ENCODE assay signal across 17 cellular contexts in genomic region chr2:74966893-74967292, GRCh38. TPM values are rescaled to one million over a fixed set of nuclear protein-coding genes. Genes with fewer than 3 reads are reported as not detected.
DNase-seq lines count a peak whose midpoint lies in the region; ATAC-seq, FAIRE-seq and TF ChIP-seq lines count a peak whose summit lies in the region.
"Had no signal": no experiment of that assay in that cellular context is flagged by ENCODE, and none has a peak within 500 bp of the region (broad histone marks: within the 10 kb centered on the region; RNA-seq: fewer than 3 reads in every experiment).

No MANE protein-coding gene starts in this region.

- no peak for ATAC-seq in activated CD8-positive, alpha-beta T cell treated with anti-CD3 and anti-CD28 coated beads for 36 hours
- ATAC-seq in activated CD8-positive, alpha-beta T cell treated with anti-CD3 and anti-CD28 coated beads, Interleukin-2, amount 10 ng/mL, durations not matched to agents 7 days and 5 days = no peak
- no peak for ATAC-seq in CD4-positive, CD25-positive, alpha-beta regulatory T cell (ENCODE audit: low read depth in 2 of 2)
- ATAC-seq in GM18519 (IDR thresholded peaks at IDR 0.05; ENCODE audit: low FRiP score, unreplicated experiment) = no peak
- ATAC-seq in SK-N-SH treated with all-trans-retinoic acid at 6 μM for 48 hours = no peak
- ATAC-seq: GM23338 had no signal

- no peaks in the 10 kb centered on the region for H3K27me3 ChIP-seq in CD4-positive, CD25-positive, alpha-beta regulatory T cell (ENCODE audit: control insufficient read depth, insufficient read depth, low read length)

- H3K36me3 Mint-ChIP-seq in activated CD8-positive, alpha-beta T cell treated with anti-CD3 and anti-CD28 coated beads for 36 hours (ENCODE audit: low read depth) = peaks cover 60% of the 10 kb centered on the region
- peaks cover 53% of the 10 kb centered on the region for H3K36me3 Mint-ChIP-seq in activated CD8-positive, alpha-beta T cell treated with anti-CD3 and anti-CD28 coated beads, Interleukin-2, amount 10 ng/mL, durations not matched to agents 7 days and 5 days (ENCODE audit: low read depth)
- H3K36me3 Mint-ChIP-seq in CD4-positive, CD25-positive, alpha-beta regulatory T cell = peaks cover 54% of the 10 kb centered on the region

- H3K27ac Mint-ChIP-seq in activated CD8-positive, alpha-beta T cell treated with anti-CD3 and anti-CD28 coated beads for 36 hours = peak overlapping the region; percentile 37
- no peak overlapping the region for H3K27ac Mint-ChIP-seq in activated CD8-positive, alpha-beta T cell treated with anti-CD3 and anti-CD28 coated beads, Interleukin-2, amount 10 ng/mL, durations not matched to agents 7 days and 5 days
- peak overlapping the region; percentile 55 to 93 (median 67) for H3K27ac Mint-ChIP-seq in CD4-positive, CD25-positive, alpha-beta regulatory T cell
- H3K27ac Mint-ChIP-seq: GM23338 had no signal

- intact Hi-C loops in activated CD8-positive, alpha-beta T cell treated with anti-CD3 and anti-CD28 coated beads for 36 hours (cut with micrococcal nuclease) = no loop called here

- peaks cover 10% of the 10 kb centered on the region for H3K9me3 Mint-ChIP-seq in activated CD8-positive, alpha-beta T cell treated with anti-CD3 and anti-CD28 coated beads for 36 hours
- H3K9me3 Mint-ChIP-seq in activated CD8-positive, alpha-beta T cell treated with anti-CD3 and anti-CD28 coated beads, Interleukin-2, amount 10 ng/mL, durations not matched to agents 7 days and 5 days (ENCODE audit: insufficient read depth) = peaks cover 16% of the 10 kb centered on the region
- H3K9me3 Mint-ChIP-seq in CD4-positive, CD25-positive, alpha-beta regulatory T cell = peaks cover 0 to 5% (median 1%) of the 10 kb centered on the region in 7 donors

- no peak for TF ChIP-seq CTCF in activated CD8-positive, alpha-beta T cell treated with anti-CD3 and anti-CD28 coated beads for 36 hours (IDR thresholded peaks at IDR 0.05)

- H3K9me3 ChIP-seq in CD4-positive, CD25-positive, alpha-beta regulatory T cell (ENCODE audit: control insufficient read depth in 2 of 2, low read length in 2 of 2) = no peaks in the 10 kb centered on the region

- H3K4me1 ChIP-seq in CD4-positive, CD25-positive, alpha-beta regulatory T cell (ENCODE audit: control insufficient read depth, insufficient read depth, low read length, poor library complexity, severe bottlenecking) = no peaks in the 10 kb centered on the region

- CTCF ChIA-PET in activated CD8-positive, alpha-beta T cell treated with anti-CD3 and anti-CD28 coated beads for 36 hours (lab: Charles Lee) = interaction anchor here (0.7 to 1.4 kb wide), 4 partner anchors 10 to 252 kb away, joined by 3 to 5 read pairs (median 3); no protein-coding TSS in a partner anchor
- CTCF ChIA-PET in activated CD8-positive, alpha-beta T cell treated with anti-CD3 and anti-CD28 coated beads, Interleukin-2, amount 10 ng/mL, durations not matched to agents 7 days and 5 days (lab: Charles Lee) = interaction anchor here (0.8 kb wide), 1 partner anchor 13 kb away, joined by 3 read pairs; no protein-coding TSS in a partner anchor

- peak overlapping the region; percentile 29 for H3K4me3 ChIP-seq in CD4-positive, CD25-positive, alpha-beta regulatory T cell (ENCODE audit: low read depth, low read length)
- H3K4me3 ChIP-seq: GM23338, PC-9 had no signal

- peaks cover 13% of the 10 kb centered on the region for H3K36me3 ChIP-seq in CD4-positive, CD25-positive, alpha-beta regulatory T cell (ENCODE audit: control insufficient read depth, insufficient read depth, low read length)

- no peak overlapping the region for H3K27ac ChIP-seq in CD4-positive, CD25-positive, alpha-beta regulatory T cell (ENCODE audit: insufficient read depth, low read length, poor library complexity, severe bottlenecking)
- H3K27ac ChIP-seq: PC-9 had no signal

- POLR2A ChIA-PET in activated CD8-positive, alpha-beta T cell treated with anti-CD3 and anti-CD28 coated beads for 36 hours (lab: Charles Lee) = interaction anchor here (0.5 kb wide), 1 partner anchor 640 kb away, joined by 4 read pairs; no protein-coding TSS in a partner anchor
- POLR2A ChIA-PET in activated CD8-positive, alpha-beta T cell treated with anti-CD3 and anti-CD28 coated beads, Interleukin-2, amount 10 ng/mL, durations not matched to agents 7 days and 5 days (lab: Charles Lee) = interaction anchor here (0.7 kb wide), 1 partner anchor 59 kb away, joined by 4 read pairs; no protein-coding TSS in a partner anchor

- no peak overlapping the region for H3K4me3 Mint-ChIP-seq in activated CD8-positive, alpha-beta T cell treated with anti-CD3 and anti-CD28 coated beads for 36 hours
- H3K4me3 Mint-ChIP-seq in activated CD8-positive, alpha-beta T cell treated with anti-CD3 and anti-CD28 coated beads, Interleukin-2, amount 10 ng/mL, durations not matched to agents 7 days and 5 days = no peak overlapping the region
- peak overlapping the region in 3 of 4 donors; percentile 2 to 65 (median 49) for H3K4me3 Mint-ChIP-seq in CD4-positive, CD25-positive, alpha-beta regulatory T cell
- H3K4me3 Mint-ChIP-seq: GM23338 had no signal

- peak; percentile 8 for FAIRE-seq in GM19239 (lab: Jason Lieb, UNC)

- peaks cover 26% of the 10 kb centered on the region for H3K4me1 Mint-ChIP-seq in activated CD8-positive, alpha-beta T cell treated with anti-CD3 and anti-CD28 coated beads for 36 hours (ENCODE audit: low read depth)
- peaks cover 18% of the 10 kb centered on the region for H3K4me1 Mint-ChIP-seq in activated CD8-positive, alpha-beta T cell treated with anti-CD3 and anti-CD28 coated beads, Interleukin-2, amount 10 ng/mL, durations not matched to agents 7 days and 5 days (ENCODE audit: low read depth)
- H3K4me1 Mint-ChIP-seq in CD4-positive, CD25-positive, alpha-beta regulatory T cell = peaks cover 29 to 42% (median 39%) of the 10 kb centered on the region in 4 donors
- H3K4me1 Mint-ChIP-seq: GM23338 had no signal

- H3K27me3 Mint-ChIP-seq in activated CD8-positive, alpha-beta T cell treated with anti-CD3 and anti-CD28 coated beads for 36 hours = no peaks in the 10 kb centered on the region
- no peaks in the 10 kb centered on the region for H3K27me3 Mint-ChIP-seq in activated CD8-positive, alpha-beta T cell treated with anti-CD3 and anti-CD28 coated beads, Interleukin-2, amount 10 ng/mL, durations not matched to agents 7 days and 5 days (ENCODE audit: low read depth)
- H3K27me3 Mint-ChIP-seq in CD4-positive, CD25-positive, alpha-beta regulatory T cell = no peaks in the 10 kb centered on the region

- no peak for DNase-seq in activated CD8-positive, alpha-beta T cell treated with anti-CD3 and anti-CD28 coated beads for 36 hours
- no peak for DNase-seq in activated CD8-positive, alpha-beta T cell treated with anti-CD3 and anti-CD28 coated beads, Interleukin-2, amount 10 ng/mL, durations not matched to agents 7 days and 5 days
- peak in 1 of 3 donors; percentile 16 for DNase-seq in CD4-positive, CD25-positive, alpha-beta regulatory T cell
- no peak for DNase-seq in GM19239 (ENCODE audit: insufficient read length, low spot score)
- peak; percentile 10 for DNase-seq in central memory CD4-positive, alpha-beta T cell
- DNase-seq: AML-193, DND-41, GDM1, Kasumi-1, NCI-H187 treated with DMSO at 0.1 percent for 48 hours, NCI-H2171, NCI-H446 treated with DMSO at 0.1 percent for 48 hours, NCI-H748 treated with DMSO at 0.1 percent for 48 hours, PC-9 had no signal

TF ChIP-seq in SK-N-SH treated with all-trans-retinoic acid at 6 μM for 48 hours, 23 proteins besides CTCF, POLR2A, EP300 and RAD21:
- TF ChIP-seq ZNF70 (CRISPR knock-in tag; IDR thresholded peaks at IDR 0.05) (no peak), ESRRG (CRISPR knock-in tag; IDR thresholded peaks at IDR 0.05) (no peak), RARB (CRISPR knock-in tag; IDR thresholded peaks at IDR 0.05) (no peak), CSDC2 (CRISPR knock-in tag; IDR thresholded peaks at IDR 0.05) (no peak), PATZ1 (CRISPR knock-in tag; IDR thresholded peaks at IDR 0.05; ENCODE audit: borderline replicate concordance) (no peak), GLIS3 (CRISPR knock-in tag; IDR thresholded peaks at IDR 0.05) (no peak), PPARA (CRISPR knock-in tag; IDR thresholded peaks at IDR 0.05; ENCODE audit: borderline replicate concordance) (no peak), POU6F1 (CRISPR knock-in tag; IDR thresholded peaks at IDR 0.05; ENCODE audit: borderline replicate concordance, low read depth) (no peak), TCF4 (CRISPR knock-in tag; IDR thresholded peaks at IDR 0.05; ENCODE audit: borderline replicate concordance) (no peak)
TF ChIP-seq in SK-N-SH treated with all-trans-retinoic acid at 6 μM for 48 hours: peak in this region for 0.

RNA-seq across cellular contexts. Expression of gene POLE4, which starts 8.4 kb away (rescaled TPM):
- total RNA-seq in activated CD8-positive, alpha-beta T cell treated with anti-CD3 and anti-CD28 coated beads for 36 hours = 10 to 100 TPM; 48.4 to 48.9 TPM
- 10 to 100 TPM; 44.5 to 45.7 TPM for total RNA-seq in activated CD8-positive, alpha-beta T cell treated with anti-CD3 and anti-CD28 coated beads, Interleukin-2, amount 10 ng/mL, durations not matched to agents 7 days and 5 days
- total RNA-seq in CD4-positive, CD25-positive, alpha-beta regulatory T cell = 42.3 TPM
- polyA plus RNA-seq in CD4-positive, CD25-positive, alpha-beta regulatory T cell = 100 to 1,000 TPM; 119 to 157 (median 134) TPM

Comparison
In these comparisons a context has a peak if more than half of its experiments do, and no peak if none do; other contexts are left out.
1. H3K4me3 Mint-ChIP-seq: peak in CD4-positive, CD25-positive, alpha-beta regulatory T cell (3 of 4); none in activated CD8-positive, alpha-beta T cell treated with anti-CD3 and anti-CD28 coated beads for 36 hours (single experiment) and activated CD8-positive, alpha-beta T cell treated with anti-CD3 and anti-CD28 coated beads, Interleukin-2, amount 10 ng/mL, durations not matched to agents 7 days and 5 days (single experiment).